28 cellular contexts compared by ENCODE assay signal in genomic region chr12:89786177-89786810, GRCh38.
"Had no signal": no experiment of that assay in that cellular context is flagged by ENCODE, and none has a peak within 500 bp of the region (broad histone marks: within the 10 kb centered on the region; RNA-seq: fewer than 3 reads in every experiment).

No MANE protein-coding gene starts in this region.

- H3K27ac Mint-ChIP-seq: activated CD4-positive, alpha-beta memory T cell treated with anti-CD3 and anti-CD28 coated beads, Interleukin-2, amount 10 ng/mL, durations not matched to agents 7 days and 5 days; activated CD4-positive, alpha-beta T cell treated with anti-CD3 and anti-CD28 coated beads, Interleukin-2, amount 10 ng/mL, durations not matched to agents 7 days and 5 days; activated naive CD4-positive, alpha-beta T cell treated with anti-CD3 and anti-CD28 coated beads, Interleukin-2, amount 10 ng/mL, durations not matched to agents 7 days and 5 days; activated naive CD8-positive, alpha-beta T cell treated with anti-CD3 and anti-CD28 coated beads, Interleukin-2, amount 10 ng/mL, durations not matched to agents 7 days and 5 days; activated T-cell treated with anti-CD3 and anti-CD28 coated beads, Interleukin-2, amount 50 U/mL, for 24 hours; activated T-cell treated with anti-CD3 and anti-CD28 coated beads, Interleukin-2, amount 50 U/mL, for 72 hours; brain; WTC11 had no signal

- DNase-seq: activated CD4-positive, alpha-beta memory T cell treated with anti-CD3 and anti-CD28 coated beads, Interleukin-2, amount 10 ng/mL, durations not matched to agents 7 days and 5 days; activated CD4-positive, alpha-beta T cell treated with anti-CD3 and anti-CD28 coated beads for 1 hour; activated CD4-positive, alpha-beta T cell treated with anti-CD3 and anti-CD28 coated beads for 4 hours; activated CD4-positive, alpha-beta T cell treated with anti-CD3 and anti-CD28 coated beads, Interleukin-2, amount 10 ng/mL, durations not matched to agents 7 days and 5 days; activated CD4-positive, alpha-beta T cell treated with anti-CD3 and anti-CD28 coated beads, Interleukin-2, amount 50 U/mL, for 4 hours; activated CD8-positive, alpha-beta memory T cell treated with anti-CD3 and anti-CD28 coated beads, Interleukin-2, amount 50 U/mL, for 48 hours; activated gamma-delta T cell; activated naive CD4-positive, alpha-beta T cell; activated naive CD4-positive, alpha-beta T cell treated with anti-CD3 and anti-CD28 coated beads, Interleukin-2, amount 10 ng/mL, durations not matched to agents 7 days and 5 days; activated naive CD8-positive, alpha-beta T cell treated with anti-CD3 and anti-CD28 coated beads, Interleukin-2, amount 10 ng/mL, durations not matched to agents 7 days and 5 days; activated T-cell treated with anti-CD3 and anti-CD28 coated beads for 4 hours; activated T-cell treated with anti-CD3 and anti-CD28 coated beads, Interleukin-2, amount 50 U/mL, for 24 hours; activated T-cell treated with anti-CD3 and anti-CD28 coated beads, Interleukin-2, amount 50 U/mL, for 72 hours; central memory CD4-positive, alpha-beta T cell; cerebellar nuclear complex; colonic mucosa; effector CD8-positive, alpha-beta T cell; foreskin fibroblast; head of caudate nucleus; T-helper 2 cell had no signal

- H3K4me3 ChIP-seq: ascending aorta, breast epithelium, cardiac muscle cell, colonic mucosa had no signal

- H3K36me3 ChIP-seq: ascending aorta, breast epithelium, cardiac muscle cell, colonic mucosa had no signal

- H3K27me3 Mint-ChIP-seq: activated CD4-positive, alpha-beta memory T cell treated with anti-CD3 and anti-CD28 coated beads, Interleukin-2, amount 10 ng/mL, durations not matched to agents 7 days and 5 days; activated CD4-positive, alpha-beta T cell treated with anti-CD3 and anti-CD28 coated beads, Interleukin-2, amount 10 ng/mL, durations not matched to agents 7 days and 5 days; activated naive CD4-positive, alpha-beta T cell treated with anti-CD3 and anti-CD28 coated beads, Interleukin-2, amount 10 ng/mL, durations not matched to agents 7 days and 5 days; activated naive CD8-positive, alpha-beta T cell treated with anti-CD3 and anti-CD28 coated beads, Interleukin-2, amount 10 ng/mL, durations not matched to agents 7 days and 5 days; activated T-cell treated with anti-CD3 and anti-CD28 coated beads, Interleukin-2, amount 50 U/mL, for 24 hours had no signal

- H3K27ac ChIP-seq: ascending aorta, breast epithelium, cardiac muscle cell, colonic mucosa had no signal

- H3K4me3 Mint-ChIP-seq: activated CD4-positive, alpha-beta memory T cell treated with anti-CD3 and anti-CD28 coated beads, Interleukin-2, amount 10 ng/mL, durations not matched to agents 7 days and 5 days; activated CD4-positive, alpha-beta T cell treated with anti-CD3 and anti-CD28 coated beads, Interleukin-2, amount 10 ng/mL, durations not matched to agents 7 days and 5 days; activated naive CD4-positive, alpha-beta T cell treated with anti-CD3 and anti-CD28 coated beads, Interleukin-2, amount 10 ng/mL, durations not matched to agents 7 days and 5 days; activated naive CD8-positive, alpha-beta T cell treated with anti-CD3 and anti-CD28 coated beads, Interleukin-2, amount 10 ng/mL, durations not matched to agents 7 days and 5 days; activated T-cell treated with anti-CD3 and anti-CD28 coated beads, Interleukin-2, amount 50 U/mL, for 24 hours; activated T-cell treated with anti-CD3 and anti-CD28 coated beads, Interleukin-2, amount 50 U/mL, for 72 hours; brain; WTC11 had no signal

- H3K4me1 Mint-ChIP-seq: activated CD4-positive, alpha-beta memory T cell treated with anti-CD3 and anti-CD28 coated beads, Interleukin-2, amount 10 ng/mL, durations not matched to agents 7 days and 5 days; WTC11 had no signal

- H3K4me1 ChIP-seq: ascending aorta, breast epithelium, colonic mucosa had no signal

- H3K27me3 ChIP-seq: ascending aorta, breast epithelium, cardiac muscle cell, colonic mucosa had no signal

- ATAC-seq: activated naive CD4-positive, alpha-beta T cell treated with anti-CD3 and anti-CD28 coated beads, Interleukin-2, amount 50 U/mL, for 72 hours; activated T-cell treated with anti-CD3 and anti-CD28 coated beads, Interleukin-2, amount 50 U/mL, for 72 hours; esophagus mucosa; WTC11 had no signal

- FAIRE-seq: frontal cortex had no signal

- H3K9me3 ChIP-seq: colonic mucosa had no signal
